30 cellular contexts compared by ENCODE assay signal in genomic region chr19:35292421-35292820, GRCh38. TPM values are rescaled to one million over a fixed set of nuclear protein-coding genes. Genes with fewer than 3 reads are reported as not detected.
"Had no signal": no experiment of that assay in that cellular context is flagged by ENCODE, and none has a peak within 500 bp of the region (broad histone marks: within the 10 kb centered on the region; RNA-seq: fewer than 3 reads in every experiment).

No MANE protein-coding gene starts in this region.

- H3K27ac ChIP-seq: ascending aorta, brain microvascular endothelial cell, esophagus muscularis mucosa, hepatocyte, sigmoid colon, stomach, testis, upper lobe of left lung had no signal

- H3K9me3 ChIP-seq: ascending aorta, esophagus muscularis mucosa, mucosa of descending colon, sigmoid colon, stomach, testis, upper lobe of left lung had no signal

- H3K27ac Mint-ChIP-seq: activated CD8-positive, alpha-beta T cell treated with anti-CD3 and anti-CD28 coated beads, Interleukin-2, amount 10 ng/mL, durations not matched to agents 7 days and 5 days; activated naive CD4-positive, alpha-beta T cell treated with anti-CD3 and anti-CD28 coated beads, Interleukin-2, amount 50 U/mL, for 24 hours; activated T-helper 1 cell treated with anti-CD3 and anti-CD28 coated beads, Interleukin-12 subunit alpha, Interleukin-12 subunit beta, Interleukin-2, Interleukin-4 antibody, amounts not matched to agents 30 ng/mL and 10 ng/mL and 1 ng/mL, durations not matched to agents 14 hours and 24 hours and 36 hours; memory B cell; progenitor cell of endocrine pancreas; stimulated activated memory B cell treated with anti-CD40 and anti-IgM and Interleukin-4, amounts not matched to agents 10 μg/mL and 1 μg/mL and 100 μg/mL, for 72 hours; T-cell; T-helper 2 cell treated with Interferon-gamma antibody and Interleukin-4, amounts not matched to agents 5 μg/mL and 100 μg/mL, for 36 hours had no signal

- H3K4me3 ChIP-seq: ascending aorta, esophagus muscularis mucosa, hepatocyte, mucosa of descending colon, sigmoid colon, smooth muscle cell, stomach, testis, upper lobe of left lung had no signal

- H3K9me3 Mint-ChIP-seq: activated naive CD4-positive, alpha-beta T cell treated with anti-CD3 and anti-CD28 coated beads, Interleukin-2, amount 50 U/mL, for 24 hours; activated T-helper 1 cell treated with anti-CD3 and anti-CD28 coated beads, Interleukin-12 subunit alpha, Interleukin-12 subunit beta, Interleukin-2, Interleukin-4 antibody, amounts not matched to agents 30 ng/mL and 10 ng/mL and 1 ng/mL, durations not matched to agents 14 hours and 24 hours and 36 hours; effector memory CD8-positive, alpha-beta T cell; memory B cell; stimulated activated memory B cell treated with anti-CD40 and anti-IgM and Interleukin-4, amounts not matched to agents 10 μg/mL and 1 μg/mL and 100 μg/mL, for 72 hours; T-cell; T-helper 2 cell treated with Interferon-gamma antibody and Interleukin-4, amounts not matched to agents 5 μg/mL and 100 μg/mL, for 36 hours had no signal

- ATAC-seq: activated CD8-positive, alpha-beta T cell treated with anti-CD3 and anti-CD28 coated beads, Interleukin-2, amount 10 ng/mL, durations not matched to agents 7 days and 5 days; effector memory CD8-positive, alpha-beta T cell; mucosa of descending colon; stimulated activated memory B cell treated with anti-CD40 and anti-IgM and Interleukin-4, amounts not matched to agents 10 μg/mL and 1 μg/mL and 100 μg/mL, for 72 hours; T-cell had no signal

- H3K27me3 ChIP-seq: ascending aorta, testis, upper lobe of left lung had no signal

- H3K4me1 ChIP-seq: ascending aorta, esophagus muscularis mucosa, sigmoid colon, stomach, testis, upper lobe of left lung had no signal

- H3K4me2 ChIP-seq: hepatocyte, smooth muscle cell had no signal

- H3K4me3 Mint-ChIP-seq: activated CD8-positive, alpha-beta T cell treated with anti-CD3 and anti-CD28 coated beads, Interleukin-2, amount 10 ng/mL, durations not matched to agents 7 days and 5 days; activated naive CD4-positive, alpha-beta T cell treated with anti-CD3 and anti-CD28 coated beads, Interleukin-2, amount 50 U/mL, for 24 hours; activated T-helper 1 cell treated with anti-CD3 and anti-CD28 coated beads, Interleukin-12 subunit alpha, Interleukin-12 subunit beta, Interleukin-2, Interleukin-4 antibody, amounts not matched to agents 30 ng/mL and 10 ng/mL and 1 ng/mL, durations not matched to agents 14 hours and 24 hours and 36 hours; effector memory CD8-positive, alpha-beta T cell; memory B cell; stimulated activated memory B cell treated with anti-CD40 and anti-IgM and Interleukin-4, amounts not matched to agents 10 μg/mL and 1 μg/mL and 100 μg/mL, for 72 hours; T-cell; T-helper 2 cell treated with Interferon-gamma antibody and Interleukin-4, amounts not matched to agents 5 μg/mL and 100 μg/mL, for 36 hours had no signal

- H3K36me3 Mint-ChIP-seq: activated naive CD4-positive, alpha-beta T cell treated with anti-CD3 and anti-CD28 coated beads, Interleukin-2, amount 50 U/mL, for 24 hours; memory B cell; stimulated activated memory B cell treated with anti-CD40 and anti-IgM and Interleukin-4, amounts not matched to agents 10 μg/mL and 1 μg/mL and 100 μg/mL, for 72 hours; T-cell had no signal

- DNase-seq: activated CD4-positive, alpha-beta T cell treated with anti-CD3 and anti-CD28 coated beads for 1 hour; activated CD4-positive, alpha-beta T cell treated with anti-CD3 and anti-CD28 coated beads, Interleukin-2, amount 50 U/mL, for 1 hour; activated CD8-positive, alpha-beta T cell treated with anti-CD3 and anti-CD28 coated beads, Interleukin-2, amount 10 ng/mL, durations not matched to agents 7 days and 5 days; activated gamma-delta T cell; brain microvascular endothelial cell; central memory CD4-positive, alpha-beta T cell; effector memory CD8-positive, alpha-beta T cell; glutamatergic neuron; mucosa of descending colon; retina; sigmoid colon; stimulated activated CD4-positive, alpha-beta T cell treated with anti-CD3 and anti-CD28 coated beads, Interleukin-15, amount 100 ng/mL, for 24 hours; stomach; T-cell; testis had no signal

- H3K27me3 Mint-ChIP-seq: activated naive CD4-positive, alpha-beta T cell treated with anti-CD3 and anti-CD28 coated beads, Interleukin-2, amount 50 U/mL, for 24 hours; stimulated activated memory B cell treated with anti-CD40 and anti-IgM and Interleukin-4, amounts not matched to agents 10 μg/mL and 1 μg/mL and 100 μg/mL, for 72 hours had no signal

- H3K36me3 ChIP-seq: ascending aorta, brain microvascular endothelial cell, esophagus muscularis mucosa, sigmoid colon, stomach, upper lobe of left lung had no signal

- H3K79me2 ChIP-seq: hepatocyte had no signal

RNA-seq across cellular contexts. Expression of gene MAG, which starts 0.5 kb away (rescaled TPM):
- total RNA-seq: activated T-helper 1 cell treated with anti-CD3 and anti-CD28 coated beads, Interleukin-12 subunit alpha, Interleukin-12 subunit beta, Interleukin-2, Interleukin-4 antibody, amounts not matched to agents 30 ng/mL and 10 ng/mL and 1 ng/mL, durations not matched to agents 14 hours and 24 hours and 36 hours; ascending aorta; dermis microvascular lymphatic vessel endothelial cell; endothelial cell of umbilical vein; frontal cortex; hepatocyte; omental fat pad; smooth muscle cell had no signal

RNA-seq across cellular contexts. Expression of gene HAMP, which starts 10.1 kb away (rescaled TPM):
- total RNA-seq: ascending aorta, esophagus muscularis mucosa, frontal cortex, mucosa of descending colon, smooth muscle cell, testis had no signal

RNA-seq across cellular contexts. Expression of gene CD22, which starts 36.6 kb away (rescaled TPM):
- total RNA-seq: endothelial cell of umbilical vein, frontal cortex, smooth muscle cell had no signal
